8 cellular contexts compared by ENCODE assay signal in genomic region chr2:46914578-46915230, GRCh38. TPM values are rescaled to one million over a fixed set of nuclear protein-coding genes. Genes with fewer than 3 reads are reported as not detected.
DNase-seq lines count a peak whose midpoint lies in the region; FAIRE-seq and TF ChIP-seq lines count a peak whose summit lies in the region.
"Had no signal": no experiment of that assay in that cellular context is flagged by ENCODE, and none has a peak within 500 bp of the region (broad histone marks: within the 10 kb centered on the region; RNA-seq: fewer than 3 reads in every experiment).

No MANE protein-coding gene starts in this region.

- H3K4me3 Mint-ChIP-seq in HFFc6: peak overlapping the region; percentile 99
- peak overlapping the region; percentile 95 for H3K4me3 Mint-ChIP-seq in glutamatergic neuron (ENCODE audit: unreplicated experiment)

- H3K27ac ChIP-seq in WERI-Rb-1 (peak overlapping the region; percentile 80), small intestine (ENCODE audit: low read depth in 1 of 2, low read length in 1 of 2) (peak overlapping the region; percentile 2 to 92)

- H3K27me3 Mint-ChIP-seq in HFFc6 (ENCODE audit: insufficient read depth): no peaks in the 10 kb centered on the region; the same call in none of the 2 replicates
- H3K27me3 Mint-ChIP-seq in glutamatergic neuron (ENCODE audit: unreplicated experiment): peaks cover 3% of the 10 kb centered on the region

- no peak for FAIRE-seq in small intestine (lab: Jason Lieb, UNC)
- FAIRE-seq: TTC549 had no signal

- WGBS in small intestine, 3 donors: 12 to 29% (median 20%) methylated on average over 11 of the region's 11 CpGs

- H3K27me3 ChIP-seq in WERI-Rb-1 (ENCODE audit: insufficient read depth, low read depth, severe bottlenecking) (no peaks in the 10 kb centered on the region), small intestine (ENCODE audit: control insufficient read depth in 2 of 2, insufficient read depth in 2 of 2, low read length in 2 of 2) (no peaks in the 10 kb centered on the region)

- DNase-seq in HFFc6 (no peak), WERI-Rb-1 (no peak), glutamatergic neuron (no peak), small intestine (peak; percentile 41), kidney glomerular epithelial cell (lab: John Stamatoyannopoulos, UW) (no peak), AG08396 (ENCODE audit: low spot score) (no peak), GM13976 (ENCODE audit: low spot score) (no peak)

- H3K4me3 ChIP-seq in WERI-Rb-1 (ENCODE audit: low read depth, low read length): peak overlapping the region; percentile 87
- peak overlapping the region; percentile 81 to 97 for H3K4me3 ChIP-seq in small intestine (ENCODE audit: low read depth in 1 of 2, low read length in 2 of 2)

- H3K36me3 ChIP-seq in WERI-Rb-1: peaks cover 34% of the 10 kb centered on the region
- H3K36me3 ChIP-seq in small intestine (ENCODE audit: control insufficient read depth in 2 of 2, insufficient read depth in 2 of 2, low read length in 2 of 2): peaks cover 0 to 2% of the 10 kb centered on the region in 2 donors

- H3K4me1 ChIP-seq in small intestine (ENCODE audit: control insufficient read depth in 2 of 2, insufficient read depth in 1 of 2, low read depth in 1 of 2, low read length in 1 of 2): peaks cover 4 to 9% of the 10 kb centered on the region in 2 donors

- TF ChIP-seq CTCF in HFFc6 (IDR thresholded peaks at IDR 0.05) (no peak), WERI-Rb-1 (IDR thresholded peaks at IDR 0.05; ENCODE audit: low read depth, low read length) (no peak), glutamatergic neuron (IDR thresholded peaks at IDR 0.05; ENCODE audit: partially characterized antibody, unreplicated experiment) (no peak), GM13976 (IDR thresholded peaks at IDR 0.05; ENCODE audit: borderline replicate concordance, control extremely low read depth, extremely low read depth, insufficient read depth, missing control alignments) (no peak)

- H3K9me3 ChIP-seq in WERI-Rb-1 (ENCODE audit: severe bottlenecking) (no peaks in the 10 kb centered on the region), small intestine (ENCODE audit: control insufficient read depth, low read depth) (no peaks in the 10 kb centered on the region)

- H3K4me1 Mint-ChIP-seq in HFFc6 (ENCODE audit: low read depth): peaks cover 57% of the 10 kb centered on the region
- H3K4me1 Mint-ChIP-seq in glutamatergic neuron (ENCODE audit: low read depth, unreplicated experiment): peaks cover 12% of the 10 kb centered on the region

- peaks cover 44% of the 10 kb centered on the region for H3K36me3 Mint-ChIP-seq in HFFc6 (ENCODE audit: low read depth)
- H3K36me3 Mint-ChIP-seq in glutamatergic neuron (ENCODE audit: unreplicated experiment): no peaks in the 10 kb centered on the region

- no peaks in the 10 kb centered on the region for H3K9me3 Mint-ChIP-seq in HFFc6
- peaks cover 12% of the 10 kb centered on the region for H3K9me3 Mint-ChIP-seq in glutamatergic neuron (ENCODE audit: unreplicated experiment)

- peak overlapping the region; percentile 95 for H3K27ac Mint-ChIP-seq in HFFc6
- H3K27ac Mint-ChIP-seq in glutamatergic neuron (ENCODE audit: unreplicated experiment): peak overlapping the region; percentile 86

- in situ Hi-C loops in GM13976 (cut with MboI; ENCODE audit: low sequenced_read_pairs, unreplicated experiment): no loop called here

RNA-seq across cellular contexts. Expression of gene MCFD2, which starts 0.9 kb away (rescaled TPM):
- 100 to 1,000 TPM; 379 to 441 (median 410) TPM for total RNA-seq in HFFc6 (2021; fragmentation: NEBNext Ultra II Directional; extraction: Animal tissue kit (Norgen Biotek cat#: 25700))
- 33.0 TPM for total RNA-seq in glutamatergic neuron (ENCODE audit: unreplicated experiment)
- polyA plus RNA-seq in small intestine: 10 to 100 TPM; 20.8 to 45.0 (median 21.3) TPM

RNA-seq across cellular contexts. Expression of gene TTC7A, which starts 26.3 kb away (rescaled TPM):
- 10 to 100 TPM; 17.6 to 27.7 (median 23.2) TPM for total RNA-seq in HFFc6 (2021; fragmentation: NEBNext Ultra II Directional; extraction: Animal tissue kit (Norgen Biotek cat#: 25700))
- 4.2 TPM for total RNA-seq in glutamatergic neuron (ENCODE audit: unreplicated experiment)
- polyA plus RNA-seq in small intestine: 10 to 100 TPM; 25.7 to 48.8 (median 39.2) TPM

Comparison
In these comparisons a context has a peak if more than half of its experiments do, and no peak if none do; other contexts are left out.
1. RNA of gene MCFD2, which starts 0.9 kb away (total RNA-seq): 379 to 441 TPM in HFFc6; 33.0 TPM in glutamatergic neuron (single experiment); every median in the first group is over 10 times any median in the second.